In the genomic region with DNA sequence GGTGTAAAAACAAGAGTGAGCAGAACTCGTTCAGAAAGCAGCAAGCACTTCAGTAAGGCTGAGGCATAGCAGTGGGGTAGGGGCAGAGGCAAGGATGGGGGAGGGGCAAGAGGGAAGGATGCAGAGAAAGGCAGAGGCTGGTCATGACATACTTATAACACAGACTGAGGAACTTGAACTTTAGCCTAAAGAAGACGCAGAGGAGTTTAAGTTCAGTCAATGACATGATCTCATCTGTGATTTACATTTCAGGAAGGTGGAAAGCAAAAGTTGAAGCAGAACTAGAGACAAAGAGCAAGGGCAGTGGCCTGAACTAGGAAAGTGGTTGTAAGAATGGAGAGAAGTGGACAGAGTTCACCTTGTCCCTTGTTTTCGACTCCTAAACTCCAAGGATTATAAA, we compare ENCODE assay signal across 11 cellular contexts. TPM values are rescaled to one million over a fixed set of nuclear protein-coding genes. Genes with fewer than 3 reads are reported as not detected.
A peak's percentile ranks its signal among the peaks of the same experiment; 100 is the strongest.
DNase-seq lines count a peak whose midpoint lies in the region; ATAC-seq and TF ChIP-seq lines count a peak whose summit lies in the region.
"Had no signal": no experiment of that assay in that cellular context is flagged by ENCODE, and none has a peak within 500 bp of the region (broad histone marks: within the 10 kb centered on the region; RNA-seq: fewer than 3 reads in every experiment).

No MANE protein-coding gene starts in this region.

- H4K8ac ChIP-seq in IMR-90 (ENCODE audit: low read depth in 2 of 2, low read length in 2 of 2) = peak overlapping the region in 1 of 2 experiments; percentile 6; a peak in 2 of 4 replicates

- H2AK9ac ChIP-seq in IMR-90 (replicated peaks; ENCODE audit: low read depth, low read length, poor library complexity) = no peak overlapping the region

- 40% methylated on average over 1 of the region's 3 CpGs; no CpG with 5 or more reads in 1 of the 2 experiments for WGBS in IMR-90 (ENCODE audit: extremely low coverage in 2 of 2, insufficient read length in 1 of 2), 2 experiments

- no peak for TF ChIP-seq CTCF in IMR-90 (conservative IDR thresholded peaks at IDR 0.05; ENCODE audit: low read depth, low read length)

- no peak overlapping the region for H2BK5ac ChIP-seq in IMR-90 (ENCODE audit: low read depth, low read length, poor library complexity, severe bottlenecking)

- H4K5ac ChIP-seq in IMR-90 (ENCODE audit: low read depth, low read length) = no peak overlapping the region; the same call in none of the 2 replicates

- H2BK20ac ChIP-seq in IMR-90 (ENCODE audit: low read depth, low read length) = peak overlapping the region; percentile 33

- BruUV-seq in IMR-90 (replicated peaks; lab: Mats Ljungman, UMichigan) = no TSS peak

- in situ Hi-C loops in IMR-90 (cut with MboI; ENCODE audit: low sequenced_read_pairs) = no loop called here

- H3K23ac ChIP-seq in IMR-90 (ENCODE audit: low read depth, low read length) = no peak overlapping the region

- POLR2A ChIA-PET in IMR-90 (lab: Charles Lee; ENCODE audit: unreplicated experiment) = no interaction called here
- POLR2A ChIA-PET in HEK293T (lab: Yijun Ruan, JAX) = no interaction called here

- H2BK15ac ChIP-seq in IMR-90 (ENCODE audit: low read depth, low read length) = 0 out of 3 replicates have a peak overlapping the region, but pooled peaks have one; percentile 32

- H2BK120ac ChIP-seq in IMR-90 (ENCODE audit: low read depth, low read length) = 0 out of 2 replicates have a peak overlapping the region, but pooled peaks have one; percentile 5

- dilution Hi-C loops in IMR-90 (cut with HindIII; ENCODE audit: low sequenced_read_pairs, unreplicated experiment) = no loop called here

- no peak overlapping the region for H3K4me2 ChIP-seq in IMR-90 (ENCODE audit: low read depth, low read length)
- H3K4me2 ChIP-seq: BLaER1 had no signal

- H3K27ac ChIP-seq in IMR-90 (ENCODE audit: insufficient read depth, low read length) = no peak overlapping the region
- H3K27ac ChIP-seq in caudate nucleus (ENCODE audit: low read depth, low read length) = no peak overlapping the region
- H3K27ac ChIP-seq: BLaER1, SJSA1 had no signal

- intact Hi-C loops in IMR-90 (cut with micrococcal nuclease) = no loop called here

- H4K20me1 ChIP-seq in IMR-90 (ENCODE audit: insufficient read depth, low read length) = no peaks in the 10 kb centered on the region
- H4K20me1 ChIP-seq: BLaER1 had no signal

- DNase-seq in DMS53 treated with DMSO at 0.1 percent for 48 hours (lab: John Stamatoyannopoulos, UW; ENCODE audit: unreplicated experiment) (peak; percentile 66), IMR-90 (no peak), iPS-NIHi7 (ENCODE audit: extremely low spot score) (peak; percentile 55), HEK293T (ENCODE audit: extremely low spot score) (no peak), cerebellar nuclear complex (lab: John Stamatoyannopoulos, UW) (no peak), caudate nucleus (lab: John Stamatoyannopoulos, UW) (no peak), dermis blood vessel endothelial cell (no peak)
- DNase-seq: MG63 had no signal

- no peak for TF ChIP-seq POLR2A in IMR-90 (IDR thresholded peaks at IDR 0.05; ENCODE audit: low read depth, low read length)

- H3K9me1 ChIP-seq in IMR-90 (ENCODE audit: insufficient read depth, low read length) = no peaks in the 10 kb centered on the region; the same call in 1 of the 2 replicates

- ATAC-seq in GM21360 (IDR thresholded peaks at IDR 0.05; ENCODE audit: unreplicated experiment) = peak; percentile 29
- no peak for ATAC-seq in IMR-90 (ENCODE audit: low read depth)

- H3K9me3 ChIP-seq in IMR-90 (ENCODE audit: control insufficient read depth, insufficient read depth, low read length) = no peaks in the 10 kb centered on the region
- H3K9me3 ChIP-seq: BLaER1, SJSA1 had no signal

- H2AFZ ChIP-seq in IMR-90 (replicated peaks; ENCODE audit: low read length, poor library complexity) = no peak overlapping the region

- no peaks in the 10 kb centered on the region for H3K27me3 ChIP-seq in IMR-90 (ENCODE audit: control insufficient read depth, insufficient read depth, low read length)
- H3K27me3 ChIP-seq: BLaER1, MG63, SJSA1 had no signal

- H4K91ac ChIP-seq in IMR-90 (ENCODE audit: insufficient read depth, low read depth, low read length) = no peak overlapping the region

- H3K4ac ChIP-seq in IMR-90 (ENCODE audit: low read depth, low read length) = peak overlapping the region; percentile 20; the same call in 1 of the 2 replicates

- H3K36me3 ChIP-seq in IMR-90 (ENCODE audit: control insufficient read depth, insufficient read depth, low read length) = no peaks in the 10 kb centered on the region
- H3K36me3 ChIP-seq: BLaER1, MG63, SJSA1 had no signal

- no peak overlapping the region for H3K9ac ChIP-seq in IMR-90 (ENCODE audit: low read depth, low read length)
- H3K9ac ChIP-seq: BLaER1 had no signal

- TF ChIP-seq RAD21 in IMR-90 (IDR thresholded peaks at IDR 0.05; ENCODE audit: low read length) = no peak

- H3K4me3 ChIP-seq in IMR-90 (ENCODE audit: insufficient read depth, low read depth, low read length) = no peak overlapping the region
- H3K4me3 ChIP-seq: BLaER1, MG63, SJSA1 had no signal

- 0 out of 2 replicates have a peak overlapping the region, but pooled peaks have one; percentile 18 for H2AK5ac ChIP-seq in IMR-90 (ENCODE audit: low read depth, low read length)

- no peaks in the 10 kb centered on the region for H3K79me1 ChIP-seq in IMR-90 (ENCODE audit: low read depth in 1 of 2, low read length in 2 of 2)

- CTCF ChIA-PET in IMR-90 (lab: Yijun Ruan, JAX) = interaction anchor here (1.0 kb wide), 1 partner anchor 24 kb away, joined by 4 read pairs; no protein-coding TSS in a partner anchor
- CTCF ChIA-PET in HEK293T (lab: Yijun Ruan, JAX) = no interaction called here

- no peak overlapping the region for H3K56ac ChIP-seq in IMR-90 (ENCODE audit: extremely low read depth, insufficient read depth, low read length)

- H3K14ac ChIP-seq in IMR-90 (replicated peaks; ENCODE audit: low read depth, low read length) = 0 out of 2 replicates have a peak overlapping the region, but pooled peaks have one; percentile 18

- H3K4me1 ChIP-seq in IMR-90 (ENCODE audit: control insufficient read depth, insufficient read depth, low read length) = peaks cover 8% of the 10 kb centered on the region; the same call in 1 of the 2 replicates

- peak overlapping the region; percentile 28 for H3K18ac ChIP-seq in IMR-90 (ENCODE audit: low read depth, low read length)

TF ChIP-seq in IMR-90, 13 proteins besides CTCF, POLR2A, EP300 and RAD21:
- TF ChIP-seq FOS (IDR thresholded peaks at IDR 0.05; ENCODE audit: low read depth, low read length) = no peak
- TF ChIP-seq RFX5 (IDR thresholded peaks at IDR 0.05; ENCODE audit: low read depth, low read length) = no peak
- TF ChIP-seq, protein P1, sequence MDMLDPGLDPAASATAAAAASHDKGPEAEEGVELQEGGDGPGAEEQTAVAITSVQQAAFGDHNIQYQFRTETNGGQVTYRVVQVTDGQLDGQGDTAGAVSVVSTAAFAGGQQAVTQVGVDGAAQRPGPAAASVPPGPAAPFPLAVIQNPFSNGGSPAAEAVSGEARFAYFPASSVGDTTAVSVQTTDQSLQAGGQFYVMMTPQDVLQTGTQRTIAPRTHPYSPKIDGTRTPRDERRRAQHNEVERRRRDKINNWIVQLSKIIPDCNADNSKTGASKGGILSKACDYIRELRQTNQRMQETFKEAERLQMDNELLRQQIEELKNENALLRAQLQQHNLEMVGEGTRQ (IDR thresholded peaks at IDR 0.05; ENCODE audit: low read depth, low read length) = no peak
- TF ChIP-seq BHLHE40 (IDR thresholded peaks at IDR 0.05; ENCODE audit: low read depth, low read length) = no peak
- TF ChIP-seq MXI1 (IDR thresholded peaks at IDR 0.05; ENCODE audit: borderline replicate concordance, low read depth, low read length) = no peak
TF ChIP-seq in IMR-90: peak in this region for 0.

TF ChIP-seq in HEK293T, 16 proteins besides CTCF, POLR2A, EP300 and RAD21:
- TF ChIP-seq LEF1 (IDR thresholded peaks at IDR 0.05; ENCODE audit: borderline replicate concordance) = no peak
- TF ChIP-seq, protein P2, sequence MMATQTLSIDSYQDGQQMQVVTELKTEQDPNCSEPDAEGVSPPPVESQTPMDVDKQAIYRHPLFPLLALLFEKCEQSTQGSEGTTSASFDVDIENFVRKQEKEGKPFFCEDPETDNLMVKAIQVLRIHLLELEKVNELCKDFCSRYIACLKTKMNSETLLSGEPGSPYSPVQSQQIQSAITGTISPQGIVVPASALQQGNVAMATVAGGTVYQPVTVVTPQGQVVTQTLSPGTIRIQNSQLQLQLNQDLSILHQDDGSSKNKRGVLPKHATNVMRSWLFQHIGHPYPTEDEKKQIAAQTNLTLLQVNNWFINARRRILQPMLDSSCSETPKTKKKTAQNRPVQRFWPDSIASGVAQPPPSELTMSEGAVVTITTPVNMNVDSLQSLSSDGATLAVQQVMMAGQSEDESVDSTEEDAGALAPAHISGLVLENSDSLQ (IDR thresholded peaks at IDR 0.05) = no peak
- no peak for TF ChIP-seq CTBP1 (IDR thresholded peaks at IDR 0.05; ENCODE audit: borderline replicate concordance)

RNA-seq across cellular contexts. Expression of a gene that starts 15.8 kb away (rescaled TPM):
- total RNA-seq in IMR-90 (2012; rRNA removed) (under 0.01 TPM in 2 replicates), dermis blood vessel endothelial cell (under 0.01 and 0.17 TPM in 2 replicates)
- not detected in 2 replicates for polyA plus RNA-seq in IMR-90 (2012; rRNA removed)
- not detected in 2 replicates for polyA plus RNA-seq in IMR-90 (2012; cell fraction: cytosol; rRNA removed)
- 0.01 TPM in 1 of 2 replicates, not detected in the other for polyA plus RNA-seq in IMR-90 (2012; cell fraction: nucleus; rRNA removed; ENCODE audit: low replicate concordance)
- total RNA-seq: SJSA1 had no signal

Comparison
In these comparisons a context has a peak if more than half of its experiments do, and no peak if none do; other contexts are left out.
1. DNase-seq: peak in DMS53 treated with DMSO at 0.1 percent for 48 hours (single experiment) and iPS-NIHi7 (single experiment); none in IMR-90 (single experiment), HEK293T (single experiment), cerebellar nuclear complex (0 of 2), caudate nucleus (0 of 61) and dermis blood vessel endothelial cell (single experiment).